ENCODE assay signal across 8 cellular contexts in genomic region chr10:45971019-45971418, GRCh38. TPM values are rescaled to one million over a fixed set of nuclear protein-coding genes. Genes with fewer than 3 reads are reported as not detected.
DNase-seq lines count a peak whose midpoint lies in the region; ATAC-seq, FAIRE-seq and TF ChIP-seq lines count a peak whose summit lies in the region.
"Not testable (repeated sequence)": the region's sequence is repeated elsewhere in the genome, so short reads cannot be mapped to it uniquely, and the experiment has no call there.

No MANE protein-coding gene starts in this region.

- intact Hi-C loops in OCI-LY7 (cut with micrococcal nuclease; ENCODE audit: unreplicated experiment), result loop anchor here (10.0 kb wide), 1 partner anchor 966 kb away; the partner anchor contains the start of gene ZNF22

- BruUV-seq in OCI-LY7 (replicated peaks; lab: Mats Ljungman, UMichigan), result not testable (repeated sequence)

- peak overlapping the region; percentile 90 for H3K27ac Mint-ChIP-seq in activated CD8-positive, alpha-beta T cell treated with anti-CD3 and anti-CD28 coated beads, Interleukin-2, amount 10 ng/mL, durations not matched to agents 7 days and 5 days
- not testable (repeated sequence) for H3K27ac Mint-ChIP-seq in glutamatergic neuron (ENCODE audit: unreplicated experiment)
- H3K27ac Mint-ChIP-seq in naive B cell, result peak overlapping the region in 4 of 6 donors; percentile 34 to 90 (median 58)

- not testable (repeated sequence) for FAIRE-seq in small intestine (lab: Jason Lieb, UNC)

- not testable (repeated sequence) for H3K9me3 Mint-ChIP-seq in activated CD8-positive, alpha-beta T cell treated with anti-CD3 and anti-CD28 coated beads, Interleukin-2, amount 10 ng/mL, durations not matched to agents 7 days and 5 days (ENCODE audit: insufficient read depth); glutamatergic neuron (ENCODE audit: unreplicated experiment); naive B cell

- H3K27me3 Mint-ChIP-seq in activated CD8-positive, alpha-beta T cell treated with anti-CD3 and anti-CD28 coated beads, Interleukin-2, amount 10 ng/mL, durations not matched to agents 7 days and 5 days (ENCODE audit: low read depth); glutamatergic neuron (ENCODE audit: unreplicated experiment); naive B cell: not testable (repeated sequence)

- H4K20me1 ChIP-seq in OCI-LY7 (ENCODE audit: insufficient read depth, low read length), result not testable (repeated sequence)

- not testable (repeated sequence) for TF ChIP-seq CTCF in AG04449 (IDR thresholded peaks at IDR 0.05; ENCODE audit: insufficient read depth, low read length, missing control alignments); OCI-LY7 (conservative IDR thresholded peaks at IDR 0.05; ENCODE audit: low read length); cardiac fibroblast (IDR thresholded peaks at IDR 0.05; ENCODE audit: low read depth, low read length); glutamatergic neuron (IDR thresholded peaks at IDR 0.05; ENCODE audit: partially characterized antibody, unreplicated experiment)

- peaks cover 34% of the 10 kb centered on the region for H3K4me1 Mint-ChIP-seq in activated CD8-positive, alpha-beta T cell treated with anti-CD3 and anti-CD28 coated beads, Interleukin-2, amount 10 ng/mL, durations not matched to agents 7 days and 5 days (ENCODE audit: low read depth)
- not testable (repeated sequence) for H3K4me1 Mint-ChIP-seq in glutamatergic neuron (ENCODE audit: low read depth, unreplicated experiment)
- peaks cover 25 to 45% (median 44%) of the 10 kb centered on the region in 3 donors for H3K4me1 Mint-ChIP-seq in naive B cell

- CTCF ChIA-PET in AG04449 (lab: Yijun Ruan, JAX); activated CD8-positive, alpha-beta T cell treated with anti-CD3 and anti-CD28 coated beads, Interleukin-2, amount 10 ng/mL, durations not matched to agents 7 days and 5 days (lab: Charles Lee): not testable (repeated sequence)
- CTCF ChIA-PET in OCI-LY7 (lab: Charles Lee; ENCODE audit: unreplicated experiment), result interaction anchor here (0.5 kb wide), 1 partner anchor 58 kb away, joined by 3 read pairs; no protein-coding TSS in a partner anchor

- not testable (repeated sequence) for H3K9me2 ChIP-seq in OCI-LY7 (ENCODE audit: insufficient read depth, low read length)

- peaks cover 66% of the 10 kb centered on the region for H3K79me2 ChIP-seq in OCI-LY7 (ENCODE audit: insufficient read depth, low read depth, low read length)

- H3K27ac ChIP-seq in OCI-LY7 (ENCODE audit: low read depth, low read length, poor library complexity, severe bottlenecking), result not testable (repeated sequence)
- peak overlapping the region in 1 of 2 donors; percentile 48 for H3K27ac ChIP-seq in small intestine (ENCODE audit: low read depth in 1 of 2, low read length in 1 of 2)

- H3K4me3 Mint-ChIP-seq in activated CD8-positive, alpha-beta T cell treated with anti-CD3 and anti-CD28 coated beads, Interleukin-2, amount 10 ng/mL, durations not matched to agents 7 days and 5 days, result peak overlapping the region; percentile 100
- peak overlapping the region; percentile 99 for H3K4me3 Mint-ChIP-seq in glutamatergic neuron (ENCODE audit: unreplicated experiment)
- peak overlapping the region; percentile 15 to 100 (median 98) for H3K4me3 Mint-ChIP-seq in naive B cell

- WGBS in small intestine, 3 donors, result 13 to 39% (median 26%) methylated on average over 14 of the region's 14 CpGs

- not testable (repeated sequence) for H3K36me3 ChIP-seq in H7 (replicated peaks; ENCODE audit: control insufficient read depth, insufficient read depth, low read length); small intestine (ENCODE audit: control insufficient read depth in 2 of 2, insufficient read depth in 2 of 2, low read length in 2 of 2)
- H3K36me3 ChIP-seq in OCI-LY7 (ENCODE audit: insufficient read depth, low read length), result peaks cover 16% of the 10 kb centered on the region

- peaks cover 15% of the 10 kb centered on the region for H3K4me1 ChIP-seq in OCI-LY7 (ENCODE audit: insufficient read depth, low read length, poor library complexity, severe bottlenecking)
- H3K4me1 ChIP-seq in small intestine (ENCODE audit: control insufficient read depth in 2 of 2, insufficient read depth in 1 of 2, low read depth in 1 of 2, low read length in 1 of 2), result not testable (repeated sequence)

- POLR2A ChIA-PET in AG04449 (lab: Yijun Ruan, JAX); OCI-LY7 (lab: Charles Lee); activated CD8-positive, alpha-beta T cell treated with anti-CD3 and anti-CD28 coated beads, Interleukin-2, amount 10 ng/mL, durations not matched to agents 7 days and 5 days (lab: Charles Lee): not testable (repeated sequence)

- H2AFZ ChIP-seq in OCI-LY7 (ENCODE audit: low read length), result not testable (repeated sequence)

- H3K4me2 ChIP-seq in OCI-LY7 (ENCODE audit: low read length), result peak overlapping the region; percentile 73

- not testable (repeated sequence) for H3K27me3 ChIP-seq in H7 (ENCODE audit: control insufficient read depth, insufficient read depth, low read length); small intestine (ENCODE audit: control insufficient read depth in 2 of 2, insufficient read depth in 2 of 2, low read length in 2 of 2)

- H3K4me3 ChIP-seq in AG04449 (ENCODE audit: low read depth, low read length), result peak overlapping the region; percentile 70
- peak overlapping the region; percentile 73; the same call in 1 of the 2 replicates for H3K4me3 ChIP-seq in H7 (ENCODE audit: insufficient read depth, low read depth, low read length)
- peak overlapping the region; percentile 84 for H3K4me3 ChIP-seq in OCI-LY7 (ENCODE audit: low read depth, low read length, poor library complexity, severe bottlenecking)
- peak overlapping the region; percentile 8 to 69 for H3K4me3 ChIP-seq in cardiac fibroblast (replicated peaks in 1 of 2; ENCODE audit: low read depth in 2 of 2, low read length in 2 of 2)
- peak overlapping the region in 1 of 2 donors; percentile 73 for H3K4me3 ChIP-seq in small intestine (ENCODE audit: low read depth in 1 of 2, low read length in 2 of 2)

- H3K36me3 Mint-ChIP-seq in activated CD8-positive, alpha-beta T cell treated with anti-CD3 and anti-CD28 coated beads, Interleukin-2, amount 10 ng/mL, durations not matched to agents 7 days and 5 days (ENCODE audit: low read depth), result peaks cover 16% of the 10 kb centered on the region
- not testable (repeated sequence) for H3K36me3 Mint-ChIP-seq in glutamatergic neuron (ENCODE audit: unreplicated experiment); naive B cell

- not testable (repeated sequence) for H3K9me3 ChIP-seq in OCI-LY7 (ENCODE audit: low read length); small intestine (ENCODE audit: control insufficient read depth, low read depth)

- DNase-seq in AG04449 (ENCODE audit: low read depth, low spot score); H7; OCI-LY7 (ENCODE audit: low spot score); activated CD8-positive, alpha-beta T cell treated with anti-CD3 and anti-CD28 coated beads, Interleukin-2, amount 10 ng/mL, durations not matched to agents 7 days and 5 days; cardiac fibroblast (ENCODE audit: low read depth in 2 of 2); glutamatergic neuron; naive B cell: not testable (repeated sequence)
- peak; percentile 9 for DNase-seq in small intestine

- ATAC-seq in activated CD8-positive, alpha-beta T cell treated with anti-CD3 and anti-CD28 coated beads, Interleukin-2, amount 10 ng/mL, durations not matched to agents 7 days and 5 days; naive B cell (ENCODE audit: low read depth in 2 of 2): not testable (repeated sequence)

RNA-seq across cellular contexts. Expression of gene TIMM23, which starts 1.3 kb away (rescaled TPM):
- total RNA-seq in H7 (2014; rRNA removed; shearing (Covaris generic)), result 83.5 and 111 TPM in 2 replicates
- total RNA-seq in OCI-LY7 (2014; rRNA removed; shearing (Covaris generic)), result 50.5 and 50.6 TPM in 2 replicates
- total RNA-seq in OCI-LY7 (2022) (51.7 and 59.1 TPM in 2 replicates), glutamatergic neuron (ENCODE audit: unreplicated experiment) (56.0 TPM)
- 10 to 100 TPM; 61.3 to 61.9 TPM for total RNA-seq in activated CD8-positive, alpha-beta T cell treated with anti-CD3 and anti-CD28 coated beads, Interleukin-2, amount 10 ng/mL, durations not matched to agents 7 days and 5 days
- polyA plus RNA-seq in naive B cell (ENCODE audit: low read depth in 6 of 6) (10 to 100 TPM; 45.0 to 60.0 (median 53.9) TPM), small intestine (10 to 100 TPM; 71.9 to 91.0 (median 79.2) TPM)

RNA-seq across cellular contexts. Expression of gene NCOA4, which starts 59.4 kb away (rescaled TPM):
- total RNA-seq in H7 (2014; rRNA removed; shearing (Covaris generic)), result 108 and 111 TPM in 2 replicates
- total RNA-seq in OCI-LY7 (2014; rRNA removed; shearing (Covaris generic)), result 78.8 and 100.0 TPM in 2 replicates
- 71.1 and 72.4 TPM in 2 replicates for total RNA-seq in OCI-LY7 (2022)
- total RNA-seq in activated CD8-positive, alpha-beta T cell treated with anti-CD3 and anti-CD28 coated beads, Interleukin-2, amount 10 ng/mL, durations not matched to agents 7 days and 5 days, result 100 to 1,000 TPM; 119 to 120 TPM
- total RNA-seq in glutamatergic neuron (ENCODE audit: unreplicated experiment), result 90.5 TPM
- polyA plus RNA-seq in naive B cell (ENCODE audit: low read depth in 6 of 6), result 100 to 1,000 TPM; 145 to 251 (median 154) TPM
- 100 to 1,000 TPM in 2 of 3 donors, 10 to 100 TPM in 1; 82.1 to 245 (median 236) TPM for polyA plus RNA-seq in small intestine
